In genomic region chr3:140898340-140899180, GRCh38 we compare ENCODE assay signal across 8 cellular contexts. TPM values are rescaled to one million over a fixed set of nuclear protein-coding genes. Genes with fewer than 3 reads are reported as not detected.
DNase-seq lines count a peak whose midpoint lies in the region; ATAC-seq and TF ChIP-seq lines count a peak whose summit lies in the region.

No MANE protein-coding gene starts in this region.

- peaks cover 11% of the 10 kb centered on the region for H3K27me3 Mint-ChIP-seq in activated naive CD4-positive, alpha-beta T cell treated with anti-CD3 and anti-CD28 coated beads for 36 hours (ENCODE audit: low read depth)
- peaks cover 30% of the 10 kb centered on the region for H3K27me3 Mint-ChIP-seq in MCF 10A (ENCODE audit: insufficient read depth, unreplicated experiment)

- no peak for TF ChIP-seq POLR2A in tibial nerve (IDR thresholded peaks at IDR 0.05)

- H3K36me3 ChIP-seq in tibial nerve, result no peaks in the 10 kb centered on the region

- no peak overlapping the region for H3K4me3 Mint-ChIP-seq in activated naive CD4-positive, alpha-beta T cell treated with anti-CD3 and anti-CD28 coated beads for 36 hours
- no peak overlapping the region for H3K4me3 Mint-ChIP-seq in MCF 10A (ENCODE audit: unreplicated experiment)

- H3K27ac Mint-ChIP-seq in activated naive CD4-positive, alpha-beta T cell treated with anti-CD3 and anti-CD28 coated beads for 36 hours, result no peak overlapping the region
- no peak overlapping the region for H3K27ac Mint-ChIP-seq in MCF 10A (ENCODE audit: low read depth, unreplicated experiment)

- H3K27me3 ChIP-seq in tibial nerve, result no peaks in the 10 kb centered on the region

- intact Hi-C loops in activated naive CD4-positive, alpha-beta T cell treated with anti-CD3 and anti-CD28 coated beads for 36 hours (cut with micrococcal nuclease), result loop anchor here (1.0 kb wide), 5 partner anchors 75 to 294 kb away; no protein-coding TSS in a partner anchor
- intact Hi-C loops in MCF 10A (cut with micrococcal nuclease), result loop anchor here (1.0 kb wide), 3 partner anchors 75 to 294 kb away; no protein-coding TSS in a partner anchor

- POLR2A ChIA-PET in MCF 10A (lab: Yijun Ruan, JAX), result interaction anchor here (0.6 to 1.7 kb wide), 3 partner anchors 67 to 290 kb away, joined by 3 to 4 read pairs (median 3); no protein-coding TSS in a partner anchor

- no peak overlapping the region for H3K27ac ChIP-seq in tibial nerve

- no TSS peak for BruUV-seq in MCF 10A (replicated peaks; lab: Mats Ljungman, UMichigan)

- peaks cover 0 to 5% (median 0%) of the 10 kb centered on the region in 4 donors for H3K4me1 ChIP-seq in tibial nerve

- no peaks in the 10 kb centered on the region for H3K4me1 Mint-ChIP-seq in activated naive CD4-positive, alpha-beta T cell treated with anti-CD3 and anti-CD28 coated beads for 36 hours (ENCODE audit: low read depth)
- H3K4me1 Mint-ChIP-seq in MCF 10A (ENCODE audit: insufficient read depth, unreplicated experiment), result peaks cover 10% of the 10 kb centered on the region

- CTCF ChIA-PET in activated naive CD4-positive, alpha-beta T cell treated with anti-CD3 and anti-CD28 coated beads for 36 hours (lab: Charles Lee), result interaction anchor here (1.0 to 4.4 kb wide), 11 partner anchors 10 to 294 kb away, joined by 3 to 25 read pairs (median 6); no protein-coding TSS in a partner anchor
- CTCF ChIA-PET in MCF 10A (lab: Yijun Ruan, JAX), result interaction anchor here (0.5 to 4.6 kb wide), 65 partner anchors 8 to 1499 kb away, joined by 3 to 37 read pairs (median 5); partner anchors contain the start of genes SLC25A36 and SPSB4

- no peak for TF ChIP-seq EP300 in tibial nerve (IDR thresholded peaks at IDR 0.05)

- H3K9me3 ChIP-seq in tibial nerve, result no peaks in the 10 kb centered on the region

- peak; percentile 26 for DNase-seq in activated naive CD4-positive, alpha-beta T cell treated with anti-CD3 and anti-CD28 coated beads for 36 hours
- no peak for DNase-seq in activated naive CD4-positive, alpha-beta T cell treated with anti-CD3 and anti-CD28 coated beads, Interleukin-2, amount 50 U/mL, for 16 hours
- DNase-seq in NCI-H69 (lab: John Stamatoyannopoulos, UW), result peak; percentile 56
- DNase-seq in MCF 10A (ENCODE audit: unreplicated experiment), result peak; percentile 83
- peak; percentile 86 for DNase-seq in kidney glomerular epithelial cell (lab: John Stamatoyannopoulos, UW)
- peak in 1 of 2 donors; percentile 48 for DNase-seq in tibial nerve (ENCODE audit: low spot score in 2 of 2)
- DNase-seq in activated T-cell treated with anti-CD3 and anti-CD28 coated beads, Interleukin-2, amount 50 U/mL, for 48 hours, result no peak

- ATAC-seq in HG03432 (IDR thresholded peaks at IDR 0.05; ENCODE audit: unreplicated experiment), result peak; percentile 53

- no peaks in the 10 kb centered on the region for H3K36me3 Mint-ChIP-seq in activated naive CD4-positive, alpha-beta T cell treated with anti-CD3 and anti-CD28 coated beads for 36 hours (ENCODE audit: low read depth)
- H3K36me3 Mint-ChIP-seq in MCF 10A (ENCODE audit: insufficient read depth, unreplicated experiment), result no peaks in the 10 kb centered on the region

- TF ChIP-seq CTCF in MCF 10A (IDR thresholded peaks at IDR 0.05; ENCODE audit: unreplicated experiment) (peak; percentile 61), tibial nerve (IDR thresholded peaks at IDR 0.05) (peak; percentile 45 to 65 (median 52))

- H3K4me3 ChIP-seq in tibial nerve, result no peak overlapping the region

- H3K9me3 Mint-ChIP-seq in activated naive CD4-positive, alpha-beta T cell treated with anti-CD3 and anti-CD28 coated beads for 36 hours, result no peaks in the 10 kb centered on the region
- H3K9me3 Mint-ChIP-seq in MCF 10A (ENCODE audit: unreplicated experiment), result no peaks in the 10 kb centered on the region

- WGBS in tibial nerve, 2 donors, result 42 to 44% methylated on average over 3 of the region's 3 CpGs

RNA-seq across cellular contexts. Expression of gene SLC25A36, which starts 43.1 kb away (rescaled TPM):
- 10 to 100 TPM; 48.7 to 50.1 TPM for total RNA-seq in activated naive CD4-positive, alpha-beta T cell treated with anti-CD3 and anti-CD28 coated beads for 36 hours
- 71.2 and 75.0 TPM in 2 replicates for total RNA-seq in MCF 10A (2022)
- 100 to 1,000 TPM in 3 of 4 donors, 10 to 100 TPM in 1; 68.0 to 132 (median 115) TPM for total RNA-seq in tibial nerve

Comparison
In these comparisons a context has a peak if more than half of its experiments do, and no peak if none do; other contexts are left out.
1. DNase-seq: peak in activated naive CD4-positive, alpha-beta T cell treated with anti-CD3 and anti-CD28 coated beads for 36 hours (single experiment), NCI-H69 (single experiment), MCF 10A (single experiment) and kidney glomerular epithelial cell (single experiment); none in activated naive CD4-positive, alpha-beta T cell treated with anti-CD3 and anti-CD28 coated beads, Interleukin-2, amount 50 U/mL, for 16 hours (single experiment) and activated T-cell treated with anti-CD3 and anti-CD28 coated beads, Interleukin-2, amount 50 U/mL, for 48 hours (0 of 2).